ENCODE assay signal across 12 cellular contexts in genomic region chr1:79852004-79852403, GRCh38.
DNase-seq lines count a peak whose midpoint lies in the region; ATAC-seq and TF ChIP-seq lines count a peak whose summit lies in the region.
"Had no signal": no experiment of that assay in that cellular context is flagged by ENCODE, and none has a peak within 500 bp of the region (broad histone marks: within the 10 kb centered on the region; RNA-seq: fewer than 3 reads in every experiment).

No MANE protein-coding gene starts in this region.

- intact Hi-C loops in posterior cingulate gyrus (cut with DNase I), result no loop called here

- no peak overlapping the region for H3K4me3 ChIP-seq in fibroblast of mammary gland (ENCODE audit: control insufficient read depth, low read depth, low read length)
- H3K4me3 ChIP-seq: ovary had no signal

- peak; percentile 61 for ATAC-seq in GM21528 (IDR thresholded peaks at IDR 0.05; ENCODE audit: low FRiP score, unreplicated experiment)

- TF ChIP-seq CTCF in fibroblast of mammary gland (conservative IDR thresholded peaks at IDR 0.05; ENCODE audit: control insufficient read depth, insufficient read depth, low read depth, low read length), result peak; percentile 1

- DNase-seq in DMS53 treated with DMSO at 0.1 percent for 48 hours (lab: John Stamatoyannopoulos, UW; ENCODE audit: unreplicated experiment), result peak; percentile 9
- DNase-seq in NCI-H2171 (lab: John Stamatoyannopoulos, UW), result peak; percentile 19
- DNase-seq in fibroblast of mammary gland (ENCODE audit: low read depth), result no peak
- no peak for DNase-seq in NCI-H1694 treated with DMSO at 0.1 percent for 48 hours (lab: John Stamatoyannopoulos, UW)
- no peak for DNase-seq in posterior cingulate gyrus
- no peak for DNase-seq in NCI-H1092 treated with DMSO at 0.1 percent for 48 hours (lab: John Stamatoyannopoulos, UW)
- no peak for DNase-seq in NCI-H187 (lab: John Stamatoyannopoulos, UW)
- DNase-seq: activated CD8-positive, alpha-beta memory T cell treated with anti-CD3 and anti-CD28 coated beads, Interleukin-2, amount 50 U/mL, for 48 hours; effector CD8-positive, alpha-beta T cell; head of caudate nucleus; ovary had no signal

Comparison
In these comparisons a context has a peak if more than half of its experiments do, and no peak if none do; other contexts are left out.
1. DNase-seq: peak in DMS53 treated with DMSO at 0.1 percent for 48 hours (single experiment) and NCI-H2171 (single experiment); none in fibroblast of mammary gland (single experiment), NCI-H1694 treated with DMSO at 0.1 percent for 48 hours (single experiment), posterior cingulate gyrus (0 of 10), NCI-H1092 treated with DMSO at 0.1 percent for 48 hours (single experiment) and NCI-H187 (0 of 2).